7 cellular contexts compared by ENCODE assay signal in genomic region chr18:29873211-29873610, GRCh38.
"Had no signal": no experiment of that assay in that cellular context is flagged by ENCODE, and none has a peak within 500 bp of the region (broad histone marks: within the 10 kb centered on the region; RNA-seq: fewer than 3 reads in every experiment).

No MANE protein-coding gene starts in this region.

- ATAC-seq: GM23338, HCT116, K562 had no signal

- H3K36me3 ChIP-seq: HAP-1 had no signal

- H3K9me3 ChIP-seq: HAP-1 had no signal

- H2AFZ ChIP-seq: GM23338 had no signal

- H3K4me1 ChIP-seq: HAP-1 had no signal

- DNase-seq: H7, HFFc6, IMR-90 had no signal

- H3K4me3 ChIP-seq: GM23338, HAP-1, K562 had no signal

- H3K4me2 ChIP-seq: GM23338 had no signal
